In the genomic region with DNA sequence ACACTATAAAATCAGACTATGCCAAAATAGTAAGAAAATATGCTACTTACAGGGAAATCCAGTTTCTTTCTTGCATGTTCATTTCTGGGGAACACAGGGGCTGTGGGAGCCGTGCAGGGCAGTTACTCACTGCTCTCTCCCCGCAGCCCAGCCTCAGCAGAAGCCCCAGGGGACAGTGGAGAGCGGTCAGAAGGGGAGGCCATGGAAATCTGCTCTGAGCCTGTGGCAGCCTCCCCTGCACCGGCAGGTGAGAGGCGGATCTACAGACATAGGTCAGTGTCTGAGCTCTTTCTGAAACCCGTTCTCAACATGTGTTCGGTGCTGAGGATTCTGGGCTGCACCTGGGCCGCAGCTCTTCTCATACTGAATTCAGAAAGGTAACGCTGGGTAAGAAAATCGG, we compare ENCODE assay signal across 1 cellular context.
TF ChIP-seq lines count a peak whose summit lies in the region.

No MANE protein-coding gene starts in this region.

TF ChIP-seq in HepG2, 621 proteins besides CTCF, POLR2A, EP300 and RAD21:
- TF ChIP-seq ZNF562 (CRISPR knock-in tag; IDR thresholded peaks at IDR 0.05; ENCODE audit: borderline replicate concordance), result no peak
- no peak for TF ChIP-seq SYNCRIP (IDR thresholded peaks at IDR 0.05; ENCODE audit: insufficient read depth, low read depth, low read length)
- TF ChIP-seq, protein P1, sequence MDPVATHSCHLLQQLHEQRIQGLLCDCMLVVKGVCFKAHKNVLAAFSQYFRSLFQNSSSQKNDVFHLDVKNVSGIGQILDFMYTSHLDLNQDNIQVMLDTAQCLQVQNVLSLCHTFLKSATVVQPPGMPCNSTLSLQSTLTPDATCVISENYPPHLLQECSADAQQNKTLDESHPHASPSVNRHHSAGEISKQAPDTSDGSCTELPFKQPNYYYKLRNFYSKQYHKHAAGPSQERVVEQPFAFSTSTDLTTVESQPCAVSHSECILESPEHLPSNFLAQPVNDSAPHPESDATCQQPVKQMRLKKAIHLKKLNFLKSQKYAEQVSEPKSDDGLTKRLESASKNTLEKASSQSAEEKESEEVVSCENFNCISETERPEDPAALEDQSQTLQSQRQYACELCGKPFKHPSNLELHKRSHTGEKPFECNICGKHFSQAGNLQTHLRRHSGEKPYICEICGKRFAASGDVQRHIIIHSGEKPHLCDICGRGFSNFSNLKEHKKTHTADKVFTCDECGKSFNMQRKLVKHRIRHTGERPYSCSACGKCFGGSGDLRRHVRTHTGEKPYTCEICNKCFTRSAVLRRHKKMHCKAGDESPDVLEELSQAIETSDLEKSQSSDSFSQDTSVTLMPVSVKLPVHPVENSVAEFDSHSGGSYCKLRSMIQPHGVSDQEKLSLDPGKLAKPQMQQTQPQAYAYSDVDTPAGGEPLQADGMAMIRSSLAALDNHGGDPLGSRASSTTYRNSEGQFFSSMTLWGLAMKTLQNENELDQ (CRISPR knock-in tag; IDR thresholded peaks at IDR 0.05; ENCODE audit: borderline replicate concordance), result no peak
- TF ChIP-seq, protein P2, sequence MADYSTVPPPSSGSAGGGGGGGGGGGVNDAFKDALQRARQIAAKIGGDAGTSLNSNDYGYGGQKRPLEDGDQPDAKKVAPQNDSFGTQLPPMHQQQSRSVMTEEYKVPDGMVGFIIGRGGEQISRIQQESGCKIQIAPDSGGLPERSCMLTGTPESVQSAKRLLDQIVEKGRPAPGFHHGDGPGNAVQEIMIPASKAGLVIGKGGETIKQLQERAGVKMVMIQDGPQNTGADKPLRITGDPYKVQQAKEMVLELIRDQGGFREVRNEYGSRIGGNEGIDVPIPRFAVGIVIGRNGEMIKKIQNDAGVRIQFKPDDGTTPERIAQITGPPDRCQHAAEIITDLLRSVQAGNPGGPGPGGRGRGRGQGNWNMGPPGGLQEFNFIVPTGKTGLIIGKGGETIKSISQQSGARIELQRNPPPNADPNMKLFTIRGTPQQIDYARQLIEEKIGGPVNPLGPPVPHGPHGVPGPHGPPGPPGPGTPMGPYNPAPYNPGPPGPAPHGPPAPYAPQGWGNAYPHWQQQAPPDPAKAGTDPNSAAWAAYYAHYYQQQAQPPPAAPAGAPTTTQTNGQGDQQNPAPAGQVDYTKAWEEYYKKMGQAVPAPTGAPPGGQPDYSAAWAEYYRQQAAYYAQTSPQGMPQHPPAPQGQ (CRISPR knock-in tag; IDR thresholded peaks at IDR 0.05; ENCODE audit: borderline replicate concordance), result no peak
- TF ChIP-seq DNMT3B (CRISPR knock-in tag; conservative IDR thresholded peaks at IDR 0.05), result no peak
- TF ChIP-seq CHD2 (IDR thresholded peaks at IDR 0.05; ENCODE audit: low read depth, low read length), result no peak
- TF ChIP-seq, protein P3, sequence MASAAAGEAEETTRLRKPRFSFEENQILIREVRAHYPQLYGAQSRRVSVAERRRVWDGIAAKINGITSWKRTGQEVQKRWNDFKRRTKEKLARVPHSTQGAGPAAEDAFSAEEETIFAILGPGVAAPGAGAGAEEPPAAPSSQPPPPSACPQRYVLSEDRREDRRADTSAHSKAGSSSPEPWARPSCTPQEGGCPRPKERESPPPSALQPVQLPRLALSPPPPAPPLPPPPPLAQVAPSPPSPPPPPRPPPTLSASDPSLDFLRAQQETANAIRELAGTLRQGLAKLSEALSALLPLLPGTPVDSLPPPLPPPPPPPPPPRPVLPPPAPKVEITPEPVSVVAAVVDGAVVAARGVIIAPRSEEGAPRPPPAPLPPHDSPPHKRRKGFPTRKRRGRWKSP (CRISPR knock-in tag; IDR thresholded peaks at IDR 0.05), result no peak
- TF ChIP-seq IRF2 (CRISPR knock-in tag; IDR thresholded peaks at IDR 0.05), result no peak
- TF ChIP-seq, protein P4, sequence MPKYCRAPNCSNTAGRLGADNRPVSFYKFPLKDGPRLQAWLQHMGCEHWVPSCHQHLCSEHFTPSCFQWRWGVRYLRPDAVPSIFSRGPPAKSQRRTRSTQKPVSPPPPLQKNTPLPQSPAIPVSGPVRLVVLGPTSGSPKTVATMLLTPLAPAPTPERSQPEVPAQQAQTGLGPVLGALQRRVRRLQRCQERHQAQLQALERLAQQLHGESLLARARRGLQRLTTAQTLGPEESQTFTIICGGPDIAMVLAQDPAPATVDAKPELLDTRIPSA (CRISPR knock-in tag; IDR thresholded peaks at IDR 0.05; ENCODE audit: borderline replicate concordance), result no peak
- TF ChIP-seq SMAD3 (CRISPR knock-in tag; IDR thresholded peaks at IDR 0.05), result no peak
- TF ChIP-seq ZNF446 (CRISPR knock-in tag; IDR thresholded peaks at IDR 0.05), result no peak
- no peak for TF ChIP-seq RBM39 (IDR thresholded peaks at IDR 0.05; ENCODE audit: low read depth, low read length, poor library complexity, severe bottlenecking)
- no peak for TF ChIP-seq ZNF143 (CRISPR knock-in tag; IDR thresholded peaks at IDR 0.05)
- TF ChIP-seq PLRG1 (conservative IDR thresholded peaks at IDR 0.05), result no peak
- TF ChIP-seq ZNF556 (CRISPR knock-in tag; IDR thresholded peaks at IDR 0.05; ENCODE audit: borderline replicate concordance), result no peak
